Comparison of ENCODE assay signal across 2 cellular contexts in the genomic region with DNA sequence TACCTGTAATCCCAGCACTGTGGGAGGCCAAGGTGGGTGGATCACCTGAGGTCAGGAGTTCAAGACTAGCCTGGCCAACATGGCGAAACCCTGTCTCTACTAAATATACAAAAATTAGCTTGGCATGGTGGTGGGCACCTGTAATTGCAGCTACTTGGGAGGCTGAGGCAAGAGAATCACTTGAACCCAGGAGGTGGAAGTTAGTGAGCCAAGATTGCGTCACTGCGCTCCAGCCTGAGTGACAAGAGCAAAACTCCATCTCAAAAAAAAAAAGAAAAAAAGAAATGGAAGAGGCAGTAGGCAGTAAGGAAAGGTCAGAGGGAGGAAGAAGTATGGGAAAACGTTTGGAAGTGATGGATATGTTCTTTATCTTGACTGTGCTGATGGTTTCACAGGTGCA. TPM values are rescaled to one million over a fixed set of nuclear protein-coding genes. Genes with fewer than 3 reads are reported as not detected.
"Had no signal": no experiment of that assay in that cellular context is flagged by ENCODE, and none has a peak within 500 bp of the region (broad histone marks: within the 10 kb centered on the region; RNA-seq: fewer than 3 reads in every experiment).

No MANE protein-coding gene starts in this region.

RNA-seq across cellular contexts. Expression of gene RRAGD, which starts 14.2 kb away (rescaled TPM):
- total RNA-seq: GM23248, HFFc6 had no signal
- polyA plus RNA-seq: GM23248 had no signal

RNA-seq across cellular contexts. Expression of gene ANKRD6, which starts 35.1 kb away (rescaled TPM):
- total RNA-seq: HFFc6 had no signal
